ENCODE assay signal across 11 cellular contexts in genomic region chr17:2406271-2406902, GRCh38. TPM values are rescaled to one million over a fixed set of nuclear protein-coding genes. Genes with fewer than 3 reads are reported as not detected.
DNase-seq lines count a peak whose midpoint lies in the region; ATAC-seq, FAIRE-seq and TF ChIP-seq lines count a peak whose summit lies in the region.
"Had no signal": no experiment of that assay in that cellular context is flagged by ENCODE, and none has a peak within 500 bp of the region (broad histone marks: within the 10 kb centered on the region; RNA-seq: fewer than 3 reads in every experiment).

No MANE protein-coding gene starts in this region.

- intact Hi-C loops in colonic mucosa (cut with DNase I): no loop called here

- H3K36me3 ChIP-seq in colonic mucosa (no peaks in the 10 kb centered on the region), upper lobe of left lung (no peaks in the 10 kb centered on the region)

- peak overlapping the region; percentile 23 for H3K27ac Mint-ChIP-seq in activated naive CD4-positive, alpha-beta T cell treated with anti-CD3 and anti-CD28 coated beads, Interleukin-2, amount 50 U/mL, for 24 hours
- peak overlapping the region; percentile 29 to 85 (median 30) for H3K27ac Mint-ChIP-seq in nephron

- no peak for TF ChIP-seq POLR2A in upper lobe of left lung (IDR thresholded peaks at IDR 0.05)

- H3K27me3 ChIP-seq in colonic mucosa (no peaks in the 10 kb centered on the region), upper lobe of left lung (peaks cover 0 to 1% (median 0%) of the 10 kb centered on the region in 4 donors)

- no peak overlapping the region for H3K4me3 Mint-ChIP-seq in activated naive CD4-positive, alpha-beta T cell treated with anti-CD3 and anti-CD28 coated beads, Interleukin-2, amount 50 U/mL, for 24 hours
- H3K4me3 Mint-ChIP-seq in nephron: no peak overlapping the region
- H3K4me3 Mint-ChIP-seq: effector memory CD8-positive, alpha-beta T cell had no signal

- no peak for ATAC-seq in upper lobe of left lung (ENCODE audit: low FRiP score in 2 of 2)
- ATAC-seq in HG03095 (IDR thresholded peaks at IDR 0.05; ENCODE audit: unreplicated experiment): no peak
- ATAC-seq: effector memory CD8-positive, alpha-beta T cell had no signal

- H3K36me3 Mint-ChIP-seq in activated naive CD4-positive, alpha-beta T cell treated with anti-CD3 and anti-CD28 coated beads, Interleukin-2, amount 50 U/mL, for 24 hours: no peaks in the 10 kb centered on the region
- H3K36me3 Mint-ChIP-seq in nephron (ENCODE audit: low read depth): peaks cover 8% of the 10 kb centered on the region

- H3K27ac ChIP-seq in colonic mucosa (peak overlapping the region; percentile 98), upper lobe of left lung (peak overlapping the region; percentile 40 to 67 (median 56))

- peaks cover 21% of the 10 kb centered on the region for H3K4me1 Mint-ChIP-seq in activated naive CD4-positive, alpha-beta T cell treated with anti-CD3 and anti-CD28 coated beads, Interleukin-2, amount 50 U/mL, for 24 hours
- H3K4me1 Mint-ChIP-seq in nephron: peaks cover 19% of the 10 kb centered on the region

- H3K9me3 Mint-ChIP-seq in activated naive CD4-positive, alpha-beta T cell treated with anti-CD3 and anti-CD28 coated beads, Interleukin-2, amount 50 U/mL, for 24 hours: no peaks in the 10 kb centered on the region
- H3K9me3 Mint-ChIP-seq in nephron: no peaks in the 10 kb centered on the region
- H3K9me3 Mint-ChIP-seq: effector memory CD8-positive, alpha-beta T cell had no signal

- TF ChIP-seq EP300 in upper lobe of left lung (IDR thresholded peaks at IDR 0.05): no peak

- H3K4me1 ChIP-seq in colonic mucosa: peaks cover 26% of the 10 kb centered on the region
- peaks cover 14 to 42% (median 24%) of the 10 kb centered on the region in 4 donors for H3K4me1 ChIP-seq in upper lobe of left lung

- DNase-seq in activated naive CD4-positive, alpha-beta T cell treated with anti-CD3 and anti-CD28 coated beads, Interleukin-2, amount 50 U/mL, for 16 hours: no peak
- DNase-seq in colonic mucosa: peak; percentile 82
- DNase-seq in upper lobe of left lung: no peak
- no peak for DNase-seq in HTR-8/SVneo (ENCODE audit: insufficient read length, low spot score)
- DNase-seq in 8988T: no peak
- DNase-seq: activated CD8-positive, alpha-beta memory T cell treated with anti-CD3 and anti-CD28 coated beads, Interleukin-2, amount 50 U/mL, for 4 hours; effector memory CD8-positive, alpha-beta T cell; NCI-H146 had no signal

- H3K9me3 ChIP-seq in colonic mucosa (no peaks in the 10 kb centered on the region), upper lobe of left lung (no peaks in the 10 kb centered on the region)

- 80 to 89% methylated on average over 8 of the region's 8 CpGs for WGBS in upper lobe of left lung, 2 donors

- no peak overlapping the region for H3K4me3 ChIP-seq in colonic mucosa
- no peak overlapping the region for H3K4me3 ChIP-seq in upper lobe of left lung

- peak overlapping the region; percentile 15 to 92 for H3K9ac ChIP-seq in colonic mucosa (ENCODE audit: low read depth in 2 of 2, low read length in 2 of 2)

- FAIRE-seq in HTR-8/SVneo (lab: Jason Lieb, UNC): no peak

- TF ChIP-seq CTCF in colonic mucosa (IDR thresholded peaks at IDR 0.05) (no peak), nephron (IDR thresholded peaks at IDR 0.05; ENCODE audit: unreplicated experiment in 3 of 3) (no peak), upper lobe of left lung (IDR thresholded peaks at IDR 0.05) (no peak)

- no peaks in the 10 kb centered on the region for H3K27me3 Mint-ChIP-seq in activated naive CD4-positive, alpha-beta T cell treated with anti-CD3 and anti-CD28 coated beads, Interleukin-2, amount 50 U/mL, for 24 hours
- peaks cover 4% of the 10 kb centered on the region for H3K27me3 Mint-ChIP-seq in nephron (ENCODE audit: low read depth)
- H3K27me3 Mint-ChIP-seq: effector memory CD8-positive, alpha-beta T cell had no signal

RNA-seq across cellular contexts. Expression of gene MNT, which starts 5.5 kb away (rescaled TPM):
- total RNA-seq in colonic mucosa (10 to 100 TPM; 20.7 to 29.3 TPM), upper lobe of left lung (10 to 100 TPM; 14.9 to 68.1 (median 38.6) TPM)
